ENCODE assay signal across 2 cellular contexts in genomic region chrX:68665502-68665901, GRCh38.
TF ChIP-seq lines count a peak whose summit lies in the region.

No MANE protein-coding gene starts in this region.

TF ChIP-seq in SK-N-SH, 30 proteins besides CTCF, POLR2A, EP300 and RAD21 (continued from another document):
- TF ChIP-seq USF2 (IDR thresholded peaks at IDR 0.05; ENCODE audit: borderline replicate concordance, low read depth, low read length) = no peak
- TF ChIP-seq FOSL2 (IDR thresholded peaks at IDR 0.05; ENCODE audit: borderline replicate concordance, low read depth) = no peak
- TF ChIP-seq POLR2AphosphoS5 (IDR thresholded peaks at IDR 0.05; ENCODE audit: low read depth, low read length) = no peak
- TF ChIP-seq RXRA (IDR thresholded peaks at IDR 0.05; ENCODE audit: borderline replicate concordance, low read depth) = no peak
- no peak for TF ChIP-seq SIN3A (IDR thresholded peaks at IDR 0.05; ENCODE audit: borderline replicate concordance, low read depth, low read length)
- TF ChIP-seq JUND (IDR thresholded peaks at IDR 0.05) = no peak
- TF ChIP-seq MAX (IDR thresholded peaks at IDR 0.05; ENCODE audit: low read depth) = no peak
- TF ChIP-seq NRF1 (IDR thresholded peaks at IDR 0.05; ENCODE audit: low read depth, low read length) = no peak
- TF ChIP-seq IRF3 (IDR thresholded peaks at IDR 0.05; ENCODE audit: low read depth, low read length) = no peak
- no peak for TF ChIP-seq EZH2phosphoT487 (IDR thresholded peaks at IDR 0.05; ENCODE audit: borderline replicate concordance, low read depth)

TF ChIP-seq in SK-N-SH treated with all-trans-retinoic acid at 6 μM for 48 hours, 23 proteins besides CTCF, POLR2A, EP300 and RAD21 (continued from another document):
- TF ChIP-seq PATZ1 (CRISPR knock-in tag; IDR thresholded peaks at IDR 0.05; ENCODE audit: borderline replicate concordance) = no peak
- TF ChIP-seq BACH2 (CRISPR knock-in tag; IDR thresholded peaks at IDR 0.05; ENCODE audit: borderline replicate concordance) = no peak
- TF ChIP-seq ISL1 (CRISPR knock-in tag; IDR thresholded peaks at IDR 0.05) = no peak
- TF ChIP-seq SNAI2 (CRISPR knock-in tag; IDR thresholded peaks at IDR 0.05) = no peak
- no peak for TF ChIP-seq TSHZ2 (CRISPR knock-in tag; IDR thresholded peaks at IDR 0.05)
